In genomic region chr5:172548981-172549707, GRCh38 we compare ENCODE assay signal across 25 cellular contexts.
DNase-seq lines count a peak whose midpoint lies in the region; FAIRE-seq and TF ChIP-seq lines count a peak whose summit lies in the region.
"Had no signal": no experiment of that assay in that cellular context is flagged by ENCODE, and none has a peak within 500 bp of the region (broad histone marks: within the 10 kb centered on the region; RNA-seq: fewer than 3 reads in every experiment).

No MANE protein-coding gene starts in this region.

- TF ChIP-seq EP300 in transverse colon (IDR thresholded peaks at IDR 0.05; ENCODE audit: low read depth) = no peak

- DNase-seq in activated effector memory CD4-positive, alpha-beta T cell treated with anti-CD3 and anti-CD28 coated beads, Interleukin-2, amount 50 U/mL, for 16 hours = peak; percentile 31
- DNase-seq in activated effector memory CD4-positive, alpha-beta T cell treated with Interleukin-2 at 50 U/mL for 16 hours = no peak
- peak in 1 of 10 donors; percentile 23 for DNase-seq in dorsolateral prefrontal cortex
- DNase-seq in neural progenitor cell (ENCODE audit: low spot score) = no peak
- no peak for DNase-seq in transverse colon
- DNase-seq in H54 (ENCODE audit: insufficient read length, low spot score) = no peak
- no peak for DNase-seq in CD8-positive, alpha-beta memory T cell
- no peak for DNase-seq in RPMI8226
- DNase-seq: activated CD4-positive, alpha-beta T cell treated with anti-CD3 and anti-CD28 coated beads for 48 hours; activated naive CD8-positive, alpha-beta T cell treated with anti-CD3 and anti-CD28 coated beads, Interleukin-2, amount 50 U/mL, for 24 hours; activated T-cell treated with anti-CD3 and anti-CD28 coated beads, Interleukin-2, amount 50 U/mL, for 24 hours; CD8-positive, alpha-beta T cell; DMS153; H9; islet precursor cell; Kasumi-1; NCI-H446 treated with DMSO at 0.1 percent for 48 hours; Right ventricle myocardium superior; stimulated activated CD4-positive, alpha-beta T cell treated with anti-CD3 and anti-CD28 coated beads, Interleukin-4, amount 100 ng/mL, for 1 hour had no signal

- TF ChIP-seq POLR2A in transverse colon (IDR thresholded peaks at IDR 0.05) (no peak), H54 (IDR thresholded peaks at IDR 0.05; ENCODE audit: low read depth, low read length) (no peak)

- no peaks in the 10 kb centered on the region for H4K20me1 ChIP-seq in neural progenitor cell (ENCODE audit: low read depth)

- 77 to 80% methylated on average over 7 to 14 of the region's 14 CpGs for WGBS in transverse colon (ENCODE audit: low coverage in 1 of 2), 2 donors

- no peak overlapping the region for H2AFZ ChIP-seq in neural progenitor cell (replicated peaks)

- H3K4me1 ChIP-seq in neural progenitor cell (peaks cover 19% of the 10 kb centered on the region), transverse colon (peaks cover 6 to 27% (median 14%) of the 10 kb centered on the region in 4 donors)
- no peaks in the 10 kb centered on the region for H3K4me1 ChIP-seq in CD8-positive, alpha-beta memory T cell (ENCODE audit: insufficient read depth, low read length)

- no peak for TF ChIP-seq CTCF in dorsolateral prefrontal cortex (IDR thresholded peaks at IDR 0.05 in 54 of 56, conservative IDR thresholded peaks at IDR 0.05 in 2 of 56; ENCODE audit: low read depth in 1 of 56, partially characterized antibody in 56 of 56)
- TF ChIP-seq CTCF in neural progenitor cell (IDR thresholded peaks at IDR 0.05) = no peak
- no peak for TF ChIP-seq CTCF in transverse colon (IDR thresholded peaks at IDR 0.05)

- H3K9me3 Mint-ChIP-seq in neural progenitor cell = peaks cover 2% of the 10 kb centered on the region
- H3K9me3 Mint-ChIP-seq in CD8-positive, alpha-beta memory T cell = peaks cover 0 to 2% (median 0%) of the 10 kb centered on the region in 5 donors
- H3K9me3 Mint-ChIP-seq: activated naive CD8-positive, alpha-beta T cell treated with anti-CD3 and anti-CD28 coated beads, Interleukin-2, amount 50 U/mL, for 24 hours; activated T-cell treated with anti-CD3 and anti-CD28 coated beads, Interleukin-2, amount 50 U/mL, for 24 hours; stimulated activated effector memory CD8-positive, alpha-beta T cell treated with anti-CD3 and anti-CD28 coated beads, Interleukin-12 subunit alpha, Interleukin-12 subunit beta, amount 100 ng/mL, for 72 hours; T-helper 2 cell treated with Interferon-gamma antibody and Interleukin-4, amounts not matched to agents 5 μg/mL and 100 μg/mL, for 36 hours had no signal

- peaks cover 16% of the 10 kb centered on the region for H3K27me3 Mint-ChIP-seq in neural progenitor cell (ENCODE audit: insufficient read depth, low read depth)
- H3K27me3 Mint-ChIP-seq in CD8-positive, alpha-beta memory T cell = peaks cover 4 to 27% of the 10 kb centered on the region in 2 donors

- FAIRE-seq in H54 (lab: Jason Lieb, UNC) = no peak
- FAIRE-seq: A204.1, endothelial cell of umbilical vein, urothelium cell line had no signal

- H3K27ac ChIP-seq in dorsolateral prefrontal cortex (peak overlapping the region in 36 of 59 donors; percentile 1 to 85 (median 72)), neural progenitor cell (no peak overlapping the region), transverse colon (peak overlapping the region; percentile 51 to 84 (median 68))
- H3K27ac ChIP-seq in CD8-positive, alpha-beta memory T cell (ENCODE audit: low read depth, low read length) = no peak overlapping the region
- H3K27ac ChIP-seq: suprapubic skin had no signal

- POLR2A ChIA-PET in CD8-positive, alpha-beta memory T cell (lab: Charles Lee) = no interaction called here

- in situ Hi-C loops in transverse colon (cut with MboI; ENCODE audit: low pct_ligation_motif_present in 1 of 4, low pct_unique_long_range_greater_than_20kb in 1 of 4, low sequenced_read_pairs in 3 of 4) = no loop called here

- no peak overlapping the region for H3K9ac ChIP-seq in neural progenitor cell

- peaks cover 8% of the 10 kb centered on the region for H3F3A ChIP-seq in neural progenitor cell (ENCODE audit: low read depth)

- H3K27ac Mint-ChIP-seq in neural progenitor cell = peak overlapping the region; percentile 87
- H3K27ac Mint-ChIP-seq in CD8-positive, alpha-beta memory T cell = no peak overlapping the region
- H3K27ac Mint-ChIP-seq: activated naive CD8-positive, alpha-beta T cell treated with anti-CD3 and anti-CD28 coated beads, Interleukin-2, amount 50 U/mL, for 24 hours; activated T-cell treated with anti-CD3 and anti-CD28 coated beads, Interleukin-2, amount 50 U/mL, for 24 hours; CD8-positive, alpha-beta T cell; H9; stimulated activated effector memory CD8-positive, alpha-beta T cell treated with anti-CD3 and anti-CD28 coated beads, Interleukin-12 subunit alpha, Interleukin-12 subunit beta, amount 100 ng/mL, for 72 hours; T-helper 2 cell treated with Interferon-gamma antibody and Interleukin-4, amounts not matched to agents 5 μg/mL and 100 μg/mL, for 36 hours had no signal

- H3K79me2 ChIP-seq in neural progenitor cell (ENCODE audit: low read depth) = no peaks in the 10 kb centered on the region

- H3K36me3 Mint-ChIP-seq in neural progenitor cell = no peaks in the 10 kb centered on the region
- no peaks in the 10 kb centered on the region for H3K36me3 Mint-ChIP-seq in CD8-positive, alpha-beta memory T cell
- H3K36me3 Mint-ChIP-seq: CD8-positive, alpha-beta T cell; stimulated activated effector memory CD8-positive, alpha-beta T cell treated with anti-CD3 and anti-CD28 coated beads, Interleukin-12 subunit alpha, Interleukin-12 subunit beta, amount 100 ng/mL, for 72 hours had no signal

- no peak overlapping the region for H3K4me2 ChIP-seq in neural progenitor cell

- H3K36me3 ChIP-seq in neural progenitor cell (no peaks in the 10 kb centered on the region), transverse colon (no peaks in the 10 kb centered on the region)
- no peaks in the 10 kb centered on the region for H3K36me3 ChIP-seq in CD8-positive, alpha-beta memory T cell (ENCODE audit: insufficient read depth, low read length)
- H3K36me3 ChIP-seq: suprapubic skin had no signal

- H3K4me1 Mint-ChIP-seq in neural progenitor cell = peaks cover 30% of the 10 kb centered on the region
- H3K4me1 Mint-ChIP-seq in CD8-positive, alpha-beta memory T cell = no peaks in the 10 kb centered on the region
- H3K4me1 Mint-ChIP-seq: activated naive CD8-positive, alpha-beta T cell treated with anti-CD3 and anti-CD28 coated beads, Interleukin-2, amount 50 U/mL, for 24 hours; stimulated activated effector memory CD8-positive, alpha-beta T cell treated with anti-CD3 and anti-CD28 coated beads, Interleukin-12 subunit alpha, Interleukin-12 subunit beta, amount 100 ng/mL, for 72 hours had no signal

- CTCF ChIA-PET in CD8-positive, alpha-beta memory T cell (lab: Charles Lee) = no interaction called here

- H3K4me3 ChIP-seq in dorsolateral prefrontal cortex = no peak overlapping the region
- no peak overlapping the region for H3K4me3 ChIP-seq in neural progenitor cell
- H3K4me3 ChIP-seq in transverse colon = no peak overlapping the region
- no peak overlapping the region for H3K4me3 ChIP-seq in CD8-positive, alpha-beta memory T cell (ENCODE audit: low read length)
- H3K4me3 ChIP-seq: suprapubic skin had no signal

- peak overlapping the region; percentile 10 for H3K4me3 Mint-ChIP-seq in neural progenitor cell
- H3K4me3 Mint-ChIP-seq in CD8-positive, alpha-beta memory T cell = no peak overlapping the region
- H3K4me3 Mint-ChIP-seq: activated naive CD8-positive, alpha-beta T cell treated with anti-CD3 and anti-CD28 coated beads, Interleukin-2, amount 50 U/mL, for 24 hours; activated T-cell treated with anti-CD3 and anti-CD28 coated beads, Interleukin-2, amount 50 U/mL, for 24 hours; CD8-positive, alpha-beta T cell; H9; stimulated activated effector memory CD8-positive, alpha-beta T cell treated with anti-CD3 and anti-CD28 coated beads, Interleukin-12 subunit alpha, Interleukin-12 subunit beta, amount 100 ng/mL, for 72 hours; T-helper 2 cell treated with Interferon-gamma antibody and Interleukin-4, amounts not matched to agents 5 μg/mL and 100 μg/mL, for 36 hours had no signal

- H3K9me3 ChIP-seq in neural progenitor cell (ENCODE audit: low read depth) (no peaks in the 10 kb centered on the region), transverse colon (no peaks in the 10 kb centered on the region)
- H3K9me3 ChIP-seq in CD8-positive, alpha-beta memory T cell (ENCODE audit: low read length) = no peaks in the 10 kb centered on the region
- H3K9me3 ChIP-seq: suprapubic skin had no signal

- intact Hi-C loops in dorsolateral prefrontal cortex (cut with DNase I) (no loop called here), transverse colon (cut with DNase I; ENCODE audit: low total_unique reads) (no loop called here)

- H3K27me3 ChIP-seq in dorsolateral prefrontal cortex (no peaks in the 10 kb centered on the region), neural progenitor cell (no peaks in the 10 kb centered on the region), transverse colon (no peaks in the 10 kb centered on the region)
- no peaks in the 10 kb centered on the region for H3K27me3 ChIP-seq in CD8-positive, alpha-beta memory T cell (ENCODE audit: insufficient read depth, low read length, poor library complexity, severe bottlenecking)

Comparison
In these comparisons a context has a peak if more than half of its experiments do, and no peak if none do; other contexts are left out.
1. H3K27ac ChIP-seq: peak in dorsolateral prefrontal cortex (36 of 59) and transverse colon (4 of 4); none in neural progenitor cell (single experiment) and CD8-positive, alpha-beta memory T cell (single experiment).